Comparison of ENCODE assay signal across 1 cellular context in the genomic region with DNA sequence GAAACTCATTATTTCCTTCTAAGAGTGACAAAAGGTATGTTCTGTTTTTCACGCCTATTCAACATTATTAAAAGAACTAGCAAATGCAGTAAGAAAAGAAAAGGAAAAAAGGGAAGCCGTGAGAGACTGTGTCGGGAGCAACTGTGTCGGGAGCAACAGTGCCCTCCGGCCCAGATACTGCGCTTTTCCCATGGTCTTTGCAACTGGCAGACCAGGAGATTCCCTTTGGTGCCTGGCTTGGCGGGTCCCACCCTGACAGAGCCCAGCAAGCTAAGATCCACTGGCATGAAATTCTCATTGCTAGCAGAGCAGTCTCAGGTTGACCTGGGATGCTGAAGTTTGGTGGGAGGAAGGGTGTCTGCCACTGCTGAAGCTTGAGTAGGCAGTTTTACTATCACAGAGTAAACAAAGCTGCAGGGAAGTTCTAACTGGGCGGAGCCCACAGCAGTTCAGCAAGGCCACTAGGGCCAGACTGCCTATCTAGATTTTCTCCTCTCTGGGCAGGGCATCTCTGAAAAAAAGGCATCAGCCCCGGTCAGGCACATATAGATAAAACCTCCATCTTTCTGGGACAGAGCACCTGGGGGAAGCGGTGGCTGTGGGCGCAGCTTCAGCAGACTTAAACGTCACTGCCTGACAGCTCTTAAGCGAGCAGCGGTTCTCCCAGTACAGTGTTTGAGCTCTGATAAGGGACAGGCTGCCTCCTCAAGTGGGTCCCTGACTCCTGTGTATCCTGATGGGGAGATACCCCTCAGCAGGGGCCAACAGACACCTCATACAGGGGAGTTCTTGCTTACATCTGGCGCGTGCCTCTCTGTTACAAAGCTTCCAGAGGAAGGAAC.
TF ChIP-seq lines count a peak whose summit lies in the region.

No MANE protein-coding gene starts in this region.

TF ChIP-seq in HepG2, 621 proteins besides CTCF, POLR2A, EP300 and RAD21 (continued from another document):
- TF ChIP-seq, protein P1, sequence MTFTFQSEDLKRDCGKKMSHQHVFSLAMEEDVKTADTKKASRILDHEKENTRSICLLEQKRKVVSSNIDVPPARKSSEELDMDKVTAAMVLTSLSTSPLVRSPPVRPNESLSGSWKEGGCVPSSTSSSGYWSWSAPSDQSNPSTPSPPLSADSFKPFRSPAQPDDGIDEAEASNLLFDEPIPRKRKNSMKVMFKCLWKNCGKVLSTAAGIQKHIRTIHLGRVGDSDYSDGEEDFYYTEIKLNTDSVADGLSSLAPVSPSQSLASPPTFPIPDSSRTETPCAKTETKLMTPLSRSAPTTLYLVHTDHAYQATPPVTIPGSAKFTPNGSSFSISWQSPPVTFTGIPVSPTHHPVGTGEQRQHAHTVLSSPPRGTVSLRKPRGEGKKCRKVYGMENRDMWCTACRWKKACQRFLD (CRISPR knock-in tag; IDR thresholded peaks at IDR 0.05; ENCODE audit: borderline replicate concordance): no peak
- no peak for TF ChIP-seq DPF2 (CRISPR knock-in tag; IDR thresholded peaks at IDR 0.05; ENCODE audit: borderline replicate concordance, low read depth)
- no peak for TF ChIP-seq SMAD1 (CRISPR knock-in tag; IDR thresholded peaks at IDR 0.05; ENCODE audit: borderline replicate concordance, low read depth)
- TF ChIP-seq ZNF766 (CRISPR knock-in tag; IDR thresholded peaks at IDR 0.05; ENCODE audit: borderline replicate concordance): no peak
- TF ChIP-seq ZNF572 (CRISPR knock-in tag; IDR thresholded peaks at IDR 0.05): no peak
- no peak for TF ChIP-seq ZKSCAN1 (IDR thresholded peaks at IDR 0.05; ENCODE audit: low read length)
TF ChIP-seq in HepG2: peak in this region for 0.
